In the genomic region with DNA sequence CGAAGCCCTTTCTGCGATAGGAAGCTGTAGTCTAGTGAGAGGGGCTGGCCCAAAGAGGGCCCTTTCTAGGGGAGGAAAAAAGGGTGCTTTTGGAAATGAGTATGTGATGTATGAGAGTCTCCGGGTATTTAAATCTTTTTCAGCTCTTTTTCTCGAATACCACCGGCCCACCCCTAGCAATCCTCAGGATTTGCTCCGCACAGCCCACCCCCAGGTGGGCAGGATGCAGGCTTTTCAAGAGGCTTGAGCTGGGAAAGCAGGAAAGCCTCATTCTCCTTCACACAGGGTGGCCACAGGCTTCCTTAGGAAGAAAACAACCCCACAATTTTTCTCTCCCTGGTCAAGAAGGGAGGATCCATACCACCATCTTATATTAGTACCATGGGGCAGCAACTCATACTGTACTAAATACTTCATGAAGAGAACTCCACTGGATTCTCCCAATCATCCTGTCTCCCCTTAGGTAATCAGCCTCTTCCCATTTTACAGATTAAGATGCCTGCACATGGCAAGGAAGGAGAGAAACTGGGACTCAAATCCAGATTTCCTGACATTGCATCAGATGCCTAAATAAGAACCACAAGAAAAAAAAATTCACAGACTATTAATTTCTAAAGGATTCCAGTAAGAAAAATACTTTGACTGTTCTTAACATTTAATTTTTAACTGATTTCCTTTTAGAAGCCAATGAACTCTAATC, we compare ENCODE assay signal across 14 cellular contexts.
DNase-seq lines count a peak whose midpoint lies in the region; ATAC-seq and TF ChIP-seq lines count a peak whose summit lies in the region.
"Had no signal": no experiment of that assay in that cellular context is flagged by ENCODE, and none has a peak within 500 bp of the region (broad histone marks: within the 10 kb centered on the region; RNA-seq: fewer than 3 reads in every experiment).

No MANE protein-coding gene starts in this region.

- TF ChIP-seq CTCF in endothelial cell (IDR thresholded peaks at IDR 0.05; ENCODE audit: unreplicated experiment) (no peak), neural crest cell (conservative IDR thresholded peaks at IDR 0.05) (no peak)

- DNase-seq in CD4-positive, alpha-beta memory T cell = no peak
- DNase-seq in NCI-H460 (ENCODE audit: extremely low read depth, low read depth) (peak; percentile 54), endothelial cell (ENCODE audit: low spot score) (no peak), neural crest cell (ENCODE audit: low read depth, low spot score) (no peak), DMS 273 (lab: John Stamatoyannopoulos, UW; ENCODE audit: unreplicated experiment) (no peak), DMS153 (lab: John Stamatoyannopoulos, UW) (no peak), KG1 (lab: John Stamatoyannopoulos, UW) (no peak)
- DNase-seq: activated CD4-positive, alpha-beta T cell treated with anti-CD3 and anti-CD28 coated beads for 48 hours; aorta; heart left ventricle; NCI-H2107; stimulated activated CD4-positive, alpha-beta T cell treated with anti-CD3 and anti-CD28 coated beads, Interleukin-2, amount 100 ng/mL, for 48 hours had no signal

- H3K4me3 Mint-ChIP-seq in CD4-positive, alpha-beta memory T cell = no peak overlapping the region
- peak overlapping the region; percentile 28 for H3K4me3 Mint-ChIP-seq in endothelial cell (ENCODE audit: unreplicated experiment)
- no peak overlapping the region for H3K4me3 Mint-ChIP-seq in neural crest cell
- H3K4me3 Mint-ChIP-seq: CD14-positive monocyte had no signal

- no peaks in the 10 kb centered on the region for H3K27me3 ChIP-seq in CD4-positive, alpha-beta memory T cell (ENCODE audit: insufficient read depth, low read length)
- H3K27me3 ChIP-seq: heart left ventricle had no signal

- peaks cover 78% of the 10 kb centered on the region for H3K4me1 ChIP-seq in CD4-positive, alpha-beta memory T cell (ENCODE audit: insufficient read depth, low read length)

- no peaks in the 10 kb centered on the region for H3K9me3 ChIP-seq in CD4-positive, alpha-beta memory T cell (ENCODE audit: control insufficient read depth in 1 of 2, low read length in 2 of 2)
- H3K9me3 ChIP-seq: heart left ventricle had no signal

- H3K4me1 Mint-ChIP-seq in CD4-positive, alpha-beta memory T cell = peaks cover 67 to 91% (median 77%) of the 10 kb centered on the region in 4 donors
- H3K4me1 Mint-ChIP-seq in endothelial cell (ENCODE audit: unreplicated experiment) (peaks cover 49% of the 10 kb centered on the region), neural crest cell (peaks cover 83% of the 10 kb centered on the region)

- ATAC-seq in GM21723 (IDR thresholded peaks at IDR 0.05; ENCODE audit: unreplicated experiment) = no peak
- ATAC-seq: heart left ventricle had no signal

- peaks cover 17 to 41% of the 10 kb centered on the region in 2 donors for H3K36me3 Mint-ChIP-seq in CD4-positive, alpha-beta memory T cell
- peaks cover 6% of the 10 kb centered on the region for H3K36me3 Mint-ChIP-seq in endothelial cell (ENCODE audit: low read depth, unreplicated experiment)
- H3K36me3 Mint-ChIP-seq in neural crest cell (ENCODE audit: low read depth) = no peaks in the 10 kb centered on the region

- H3K36me3 ChIP-seq in CD4-positive, alpha-beta memory T cell (ENCODE audit: insufficient read depth, low read length) = no peaks in the 10 kb centered on the region
- H3K36me3 ChIP-seq: heart left ventricle had no signal

- H3K9me3 Mint-ChIP-seq in CD4-positive, alpha-beta memory T cell = peaks cover 0 to 1% (median 0%) of the 10 kb centered on the region in 8 donors
- H3K9me3 Mint-ChIP-seq in endothelial cell (ENCODE audit: unreplicated experiment) (no peaks in the 10 kb centered on the region), neural crest cell (no peaks in the 10 kb centered on the region)
- H3K9me3 Mint-ChIP-seq: CD14-positive monocyte had no signal

- intact Hi-C loops in CD4-positive, alpha-beta memory T cell (cut with micrococcal nuclease) = no loop called here

- no peak overlapping the region for H3K27ac ChIP-seq in CD4-positive, alpha-beta memory T cell (ENCODE audit: low read depth, low read length)

- CTCF ChIA-PET in CD4-positive, alpha-beta memory T cell (lab: Charles Lee; ENCODE audit: partially characterized antibody) = no interaction called here

- H3K27me3 Mint-ChIP-seq in CD4-positive, alpha-beta memory T cell = no peaks in the 10 kb centered on the region
- H3K27me3 Mint-ChIP-seq in endothelial cell (ENCODE audit: unreplicated experiment) (peaks cover 10% of the 10 kb centered on the region), neural crest cell (ENCODE audit: low read depth) (no peaks in the 10 kb centered on the region)

- peak overlapping the region in 6 of 7 donors; percentile 19 to 83 (median 67) for H3K27ac Mint-ChIP-seq in CD4-positive, alpha-beta memory T cell
- peak overlapping the region; percentile 78 for H3K27ac Mint-ChIP-seq in endothelial cell (ENCODE audit: unreplicated experiment)
- H3K27ac Mint-ChIP-seq in neural crest cell (ENCODE audit: unreplicated experiment) = peak overlapping the region; percentile 24

- no peak overlapping the region for H3K4me3 ChIP-seq in CD4-positive, alpha-beta memory T cell (ENCODE audit: low read length in 2 of 2)
- H3K4me3 ChIP-seq: heart left ventricle had no signal

- POLR2A ChIA-PET in CD4-positive, alpha-beta memory T cell (lab: Charles Lee; ENCODE audit: partially characterized antibody) = interaction anchor here (0.6 to 1.2 kb wide), 2 partner anchors 16 to 36 kb away, joined by 3 read pairs; no protein-coding TSS in a partner anchor

Comparison
In these comparisons a context has a peak if more than half of its experiments do, and no peak if none do; other contexts are left out.
1. H3K27ac Mint-ChIP-seq: peak in every context shown above with its lines; median percentile 78 in endothelial cell; 67 in CD4-positive, alpha-beta memory T cell; 24 in neural crest cell.